ENCODE assay signal across 35 cellular contexts in genomic region chr10:24397662-24398061, GRCh38.
DNase-seq lines count a peak whose midpoint lies in the region; ATAC-seq, FAIRE-seq and TF ChIP-seq lines count a peak whose summit lies in the region.
"Had no signal": no experiment of that assay in that cellular context is flagged by ENCODE, and none has a peak within 500 bp of the region (broad histone marks: within the 10 kb centered on the region; RNA-seq: fewer than 3 reads in every experiment).

No MANE protein-coding gene starts in this region.

- TF ChIP-seq CTCF in mucosa of descending colon (IDR thresholded peaks at IDR 0.05) = no peak
- no peak for TF ChIP-seq CTCF in gastrocnemius medialis (IDR thresholded peaks at IDR 0.05 in 4 of 5, conservative IDR thresholded peaks at IDR 0.05 in 1 of 5)

- TF ChIP-seq POLR2A in gastrocnemius medialis (IDR thresholded peaks at IDR 0.05) = no peak
- no peak for TF ChIP-seq POLR2A in erythroblast (IDR thresholded peaks at IDR 0.05; ENCODE audit: low read length)

- in situ Hi-C loops in gastrocnemius medialis (cut with MboI; ENCODE audit: low sequenced_read_pairs in 4 of 4) = loop anchor here in 1 of 4 donors (25.0 kb wide), 1 partner anchor 115 kb away; no protein-coding TSS in a partner anchor

- H3K36me3 ChIP-seq in mucosa of descending colon (ENCODE audit: low read depth) (no peaks in the 10 kb centered on the region), gastrocnemius medialis (no peaks in the 10 kb centered on the region)
- H3K36me3 ChIP-seq: BE2C; BLaER1; BLaER1 treated with 17β-estradiol and CSF1 and Interleukin-3, amounts not matched to agents 10 nM and 100 nM had no signal

- H3K9me3 ChIP-seq in mucosa of descending colon (no peaks in the 10 kb centered on the region), gastrocnemius medialis (no peaks in the 10 kb centered on the region)
- H3K9me3 ChIP-seq: A549; BE2C; BLaER1; BLaER1 treated with 17β-estradiol and CSF1 and Interleukin-3, amounts not matched to agents 10 nM and 100 nM; Caco-2 had no signal

- intact Hi-C loops in left colon (cut with DNase I, micrococcal nuclease) = no loop called here
- intact Hi-C loops in mucosa of descending colon (cut with DNase I, micrococcal nuclease) = no loop called here
- intact Hi-C loops in gastrocnemius medialis (cut with DNase I; ENCODE audit: low total_unique reads) = no loop called here

- H3K27me3 ChIP-seq in gastrocnemius medialis = no peaks in the 10 kb centered on the region
- H3K27me3 ChIP-seq: BE2C; BLaER1; BLaER1 treated with 17β-estradiol and CSF1 and Interleukin-3, amounts not matched to agents 10 nM and 100 nM had no signal

- H3K27ac ChIP-seq in gastrocnemius medialis = peak overlapping the region; percentile 3 to 32 (median 20)
- H3K27ac ChIP-seq: 22Rv1; A549; BLaER1; BLaER1 treated with 17β-estradiol and CSF1 and Interleukin-3, amounts not matched to agents 10 nM and 100 nM; C4-2B had no signal

- no peak overlapping the region for H3K4me3 ChIP-seq in mucosa of descending colon
- H3K4me3 ChIP-seq in gastrocnemius medialis = no peak overlapping the region
- H3K4me3 ChIP-seq: A549; BLaER1; BLaER1 treated with 17β-estradiol and CSF1 and Interleukin-3, amounts not matched to agents 10 nM and 100 nM had no signal

- ATAC-seq in left colon (peak; percentile 97), mucosa of descending colon (peak; percentile 94), gastrocnemius medialis (no peak), GM21619 (IDR thresholded peaks at IDR 0.05; ENCODE audit: unreplicated experiment) (no peak)
- ATAC-seq: A549; CD8-positive, alpha-beta T cell had no signal

- DNase-seq in HTR-8/SVneo (ENCODE audit: insufficient read length, low spot score) = no peak
- DNase-seq in left colon = peak in 1 of 2 donors; percentile 38
- DNase-seq in mucosa of descending colon = no peak
- no peak for DNase-seq in gastrocnemius medialis
- DNase-seq in NCI-H524 treated with DMSO at 0.1 percent for 48 hours (lab: John Stamatoyannopoulos, UW) = no peak
- DNase-seq in erythroblast (lab: John Stamatoyannopoulos, UW) = no peak
- DNase-seq in T-helper 9 cell = no peak
- DNase-seq: 8988T; ACHN; AML-193; BE2C; C1 segment of cervical spinal cord; Caco-2; Calu3; CD4-positive, alpha-beta memory T cell; CD4-positive, alpha-beta T cell; CD4-positive, CD25-positive, alpha-beta regulatory T cell; CD8-positive, alpha-beta memory T cell; CD8-positive, alpha-beta T cell; COR-L47; DMS 273 treated with DMSO at 0.1 percent for 48 hours; DMS153; DMS53; DMS79; DMS79 treated with DMSO at 0.1 percent for 48 hours; DND-41; EL had no signal

- H3K4me1 ChIP-seq in mucosa of descending colon (ENCODE audit: low read depth) (no peaks in the 10 kb centered on the region), gastrocnemius medialis (no peaks in the 10 kb centered on the region)
- H3K4me1 ChIP-seq: A549; BE2C; BLaER1; BLaER1 treated with 17β-estradiol and CSF1 and Interleukin-3, amounts not matched to agents 10 nM and 100 nM; Caco-2 had no signal

- FAIRE-seq in HTR-8/SVneo (lab: Jason Lieb, UNC) = peak; percentile 16
- FAIRE-seq: A204.1, A549, D721Med had no signal

Comparison
In these comparisons a context has a peak if more than half of its experiments do, and no peak if none do; other contexts are left out.
1. ATAC-seq: peak in left colon (single experiment) and mucosa of descending colon (single experiment); none in gastrocnemius medialis (0 of 2) and GM21619 (single experiment).